ENCODE assay signal across 1 cellular context in the genomic region with DNA sequence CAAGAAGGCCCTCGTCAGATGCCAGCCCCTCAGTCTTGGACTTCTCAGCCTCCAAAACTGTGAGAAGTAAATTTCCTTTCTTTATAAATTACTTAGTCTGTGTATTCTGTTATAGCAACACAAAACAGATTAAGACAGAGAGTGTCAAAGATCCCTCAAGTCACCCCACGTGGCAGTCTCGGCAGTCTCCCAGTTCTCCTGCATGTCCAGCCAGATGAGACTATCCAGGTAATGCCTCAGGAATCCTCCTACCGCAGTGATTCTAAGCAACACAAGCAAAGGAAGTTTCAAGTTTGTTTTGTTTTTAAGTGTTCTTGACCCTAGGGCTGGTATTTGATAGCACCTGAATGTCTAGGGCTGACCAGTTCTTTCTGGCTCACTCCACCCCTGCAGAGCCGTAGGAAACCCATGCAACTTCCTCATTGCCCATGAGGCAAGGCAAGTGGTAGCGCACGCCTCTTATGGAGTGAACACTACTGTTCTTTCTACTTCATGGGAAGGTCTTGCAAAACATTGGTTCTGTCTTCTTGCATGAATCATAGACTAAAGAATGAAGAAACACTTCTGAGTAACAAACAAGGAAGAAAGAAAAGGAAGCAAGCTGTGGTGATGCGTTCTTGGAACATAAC.
TF ChIP-seq lines count a peak whose summit lies in the region.

No MANE protein-coding gene starts in this region.

TF ChIP-seq in GM23338, 12 proteins besides CTCF, POLR2A, EP300 and RAD21 (continued from another document):
- TF ChIP-seq ZNF462 (CRISPR knock-in tag; IDR thresholded peaks at IDR 0.05): no peak
TF ChIP-seq in GM23338: peak in this region for 0.
